10 cellular contexts compared by ENCODE assay signal in genomic region chr17:59362811-59363205, GRCh38. TPM values are rescaled to one million over a fixed set of nuclear protein-coding genes. Genes with fewer than 3 reads are reported as not detected.
DNase-seq lines count a peak whose midpoint lies in the region; ATAC-seq and TF ChIP-seq lines count a peak whose summit lies in the region.
"Had no signal": no experiment of that assay in that cellular context is flagged by ENCODE, and none has a peak within 500 bp of the region (broad histone marks: within the 10 kb centered on the region; RNA-seq: fewer than 3 reads in every experiment).

No MANE protein-coding gene starts in this region.

- H3K27ac ChIP-seq in transverse colon, result peak overlapping the region; percentile 69 to 78 (median 74)

- WGBS in transverse colon (ENCODE audit: low coverage in 1 of 2), 2 donors, result 76 to 90% methylated on average over 2 of the region's 2 CpGs

- no peak for DNase-seq in activated naive CD4-positive, alpha-beta T cell treated with Interleukin-2 at 50 U/mL for 16 hours
- DNase-seq in activated naive CD8-positive, alpha-beta T cell treated with anti-CD3 and anti-CD28 coated beads, Interleukin-2, amount 50 U/mL, for 24 hours, result no peak
- DNase-seq in memory B cell (ENCODE audit: low spot score in 2 of 2) (no peak), transverse colon (no peak), NCI-H1048 (lab: John Stamatoyannopoulos, UW) (no peak)
- DNase-seq: NCI-H1417 treated with DMSO at 0.1 percent for 48 hours, SIG-M5 had no signal

- peaks cover 6% of the 10 kb centered on the region for H3K36me3 Mint-ChIP-seq in activated naive CD4-positive, alpha-beta T cell treated with anti-CD3 and anti-CD28 coated beads, Interleukin-2, amount 50 U/mL, for 24 hours
- no peaks in the 10 kb centered on the region for H3K36me3 Mint-ChIP-seq in activated naive CD8-positive, alpha-beta T cell treated with anti-CD3 and anti-CD28 coated beads, Interleukin-2, amount 50 U/mL, for 24 hours (ENCODE audit: low read depth)
- peaks cover 11% of the 10 kb centered on the region for H3K36me3 Mint-ChIP-seq in memory B cell

- intact Hi-C loops in transverse colon (cut with DNase I; ENCODE audit: low total_unique reads), result no loop called here

- peaks cover 86% of the 10 kb centered on the region for H3K4me1 Mint-ChIP-seq in activated naive CD4-positive, alpha-beta T cell treated with anti-CD3 and anti-CD28 coated beads, Interleukin-2, amount 50 U/mL, for 24 hours
- peaks cover 89% of the 10 kb centered on the region for H3K4me1 Mint-ChIP-seq in activated naive CD8-positive, alpha-beta T cell treated with anti-CD3 and anti-CD28 coated beads, Interleukin-2, amount 50 U/mL, for 24 hours
- peaks cover 48% of the 10 kb centered on the region for H3K4me1 Mint-ChIP-seq in memory B cell

- no peak for ATAC-seq in activated naive CD8-positive, alpha-beta T cell treated with anti-CD3 and anti-CD28 coated beads, Interleukin-2, amount 50 U/mL, for 24 hours
- ATAC-seq in memory B cell (ENCODE audit: low read depth) (no peak), GM19397 (IDR thresholded peaks at IDR 0.05; ENCODE audit: unreplicated experiment) (no peak), HG03025 (IDR thresholded peaks at IDR 0.05; ENCODE audit: low FRiP score, unreplicated experiment) (no peak)

- no peaks in the 10 kb centered on the region for H3K9me3 ChIP-seq in transverse colon

- H3K36me3 ChIP-seq in transverse colon, result no peaks in the 10 kb centered on the region

- peaks cover 46 to 88% (median 51%) of the 10 kb centered on the region in 4 donors for H3K4me1 ChIP-seq in transverse colon

- in situ Hi-C loops in transverse colon (cut with MboI; ENCODE audit: low pct_ligation_motif_present in 1 of 4, low pct_unique_long_range_greater_than_20kb in 1 of 4, low sequenced_read_pairs in 3 of 4), result no loop called here

- peak overlapping the region in 1 of 4 donors; percentile 9 for H3K4me3 ChIP-seq in transverse colon

- H3K27me3 ChIP-seq in transverse colon, result no peaks in the 10 kb centered on the region

- no peak for TF ChIP-seq POLR2A in transverse colon (IDR thresholded peaks at IDR 0.05)

- no peak for TF ChIP-seq EP300 in transverse colon (IDR thresholded peaks at IDR 0.05; ENCODE audit: low read depth)

- no peaks in the 10 kb centered on the region for H3K27me3 Mint-ChIP-seq in activated naive CD4-positive, alpha-beta T cell treated with anti-CD3 and anti-CD28 coated beads, Interleukin-2, amount 50 U/mL, for 24 hours
- H3K27me3 Mint-ChIP-seq in activated naive CD8-positive, alpha-beta T cell treated with anti-CD3 and anti-CD28 coated beads, Interleukin-2, amount 50 U/mL, for 24 hours, result no peaks in the 10 kb centered on the region
- no peaks in the 10 kb centered on the region for H3K27me3 Mint-ChIP-seq in memory B cell

- H3K9me3 Mint-ChIP-seq in activated naive CD4-positive, alpha-beta T cell treated with anti-CD3 and anti-CD28 coated beads, Interleukin-2, amount 50 U/mL, for 24 hours, result peaks cover 7% of the 10 kb centered on the region
- H3K9me3 Mint-ChIP-seq in activated naive CD8-positive, alpha-beta T cell treated with anti-CD3 and anti-CD28 coated beads, Interleukin-2, amount 50 U/mL, for 24 hours, result no peaks in the 10 kb centered on the region
- no peaks in the 10 kb centered on the region for H3K9me3 Mint-ChIP-seq in memory B cell

- peak overlapping the region; percentile 91 for H3K4me3 Mint-ChIP-seq in activated naive CD4-positive, alpha-beta T cell treated with anti-CD3 and anti-CD28 coated beads, Interleukin-2, amount 50 U/mL, for 24 hours
- peak overlapping the region; percentile 65 for H3K4me3 Mint-ChIP-seq in activated naive CD8-positive, alpha-beta T cell treated with anti-CD3 and anti-CD28 coated beads, Interleukin-2, amount 50 U/mL, for 24 hours
- peak overlapping the region; percentile 66 for H3K4me3 Mint-ChIP-seq in memory B cell

- no peak for TF ChIP-seq CTCF in transverse colon (IDR thresholded peaks at IDR 0.05)

- H3K27ac Mint-ChIP-seq in activated naive CD4-positive, alpha-beta T cell treated with anti-CD3 and anti-CD28 coated beads, Interleukin-2, amount 50 U/mL, for 24 hours, result peak overlapping the region; percentile 100
- peak overlapping the region; percentile 93 for H3K27ac Mint-ChIP-seq in activated naive CD8-positive, alpha-beta T cell treated with anti-CD3 and anti-CD28 coated beads, Interleukin-2, amount 50 U/mL, for 24 hours
- H3K27ac Mint-ChIP-seq in memory B cell, result peak overlapping the region; percentile 89

RNA-seq across cellular contexts. Expression of gene YPEL2, which starts 31.4 kb away (rescaled TPM):
- total RNA-seq in transverse colon, result 10 to 100 TPM; 24.7 to 45.0 (median 32.8) TPM
